8 cellular contexts compared by ENCODE assay signal in genomic region chr2:172102858-172103359, GRCh38. TPM values are rescaled to one million over a fixed set of nuclear protein-coding genes. Genes with fewer than 3 reads are reported as not detected.
DNase-seq lines count a peak whose midpoint lies in the region; ATAC-seq and TF ChIP-seq lines count a peak whose summit lies in the region.

DLX2 (minus strand) TSS chr2:172102900; CDS start chr2:172102538, 362 bp downstream.

- intact Hi-C loops in body of pancreas (cut with DNase I): loop anchor here (10.0 kb wide), 1 partner anchor 288 kb away; no protein-coding TSS in a partner anchor

- H3K9ac ChIP-seq in skeletal muscle tissue (ENCODE audit: low read depth in 1 of 3, low read length in 3 of 3): peak within 1 kb of the TSS in 1 of 3 donors; percentile 33

- TF ChIP-seq POLR2A in body of pancreas (IDR thresholded peaks at IDR 0.05): no peak

- peak; percentile 81 for ATAC-seq in HG02759 (IDR thresholded peaks at IDR 0.05; ENCODE audit: unreplicated experiment)
- peak; percentile 66 for ATAC-seq in body of pancreas

- peaks cover 61% of the 10 kb centered on the region for H3K4me1 ChIP-seq in body of pancreas
- peaks cover 38 to 53% (median 53%) of the 10 kb centered on the region in 3 donors for H3K4me1 ChIP-seq in skeletal muscle tissue (ENCODE audit: control insufficient read depth in 3 of 3, insufficient read depth in 3 of 3, low read length in 3 of 3)

- TF ChIP-seq CTCF in body of pancreas (IDR thresholded peaks at IDR 0.05): no peak

- H3K4me3 ChIP-seq in body of pancreas (peak within 1 kb of the TSS in 1 of 2 donors; percentile 17), iPS-18c (ENCODE audit: insufficient read depth, low read depth, low read length) (peak within 1 kb of the TSS; percentile 56), skeletal muscle tissue (ENCODE audit: low read length in 3 of 3) (peak within 1 kb of the TSS; percentile 43 to 70 (median 67))

- DNase-seq in NCI-H2196 (lab: John Stamatoyannopoulos, UW; ENCODE audit: unreplicated experiment) (peak; percentile 94), NCI-H2196 treated with DMSO at 0.1 percent for 48 hours (lab: John Stamatoyannopoulos, UW; ENCODE audit: unreplicated experiment) (no peak), NCI-H1436 treated with DMSO at 0.1 percent for 48 hours (lab: John Stamatoyannopoulos, UW) (peak; percentile 93), SW480 (ENCODE audit: low spot score) (peak; percentile 93), body of pancreas (peak; percentile 73 to 85 (median 80))

- no peak within 1 kb of the TSS for H3K27ac ChIP-seq in body of pancreas
- no peak within 1 kb of the TSS for H3K27ac ChIP-seq in skeletal muscle tissue (ENCODE audit: low read depth, low read length)

- no peaks in the 10 kb centered on the region for H3K9me3 ChIP-seq in body of pancreas
- no peaks in the 10 kb centered on the region for H3K9me3 ChIP-seq in iPS-18c (ENCODE audit: control insufficient read depth, insufficient read depth, low read length)
- H3K9me3 ChIP-seq in skeletal muscle tissue (ENCODE audit: control insufficient read depth in 3 of 3, low read length in 3 of 3): no peaks in the 10 kb centered on the region

- 0 to 1% methylated on average over 27 to 36 of the region's 36 CpGs for WGBS in body of pancreas, 2 donors

- no peaks in the 10 kb centered on the region for H3K36me3 ChIP-seq in body of pancreas (replicated peaks in 1 of 2; ENCODE audit: insufficient read depth in 1 of 2, low read depth in 2 of 2)
- no peaks in the 10 kb centered on the region for H3K36me3 ChIP-seq in skeletal muscle tissue (ENCODE audit: control insufficient read depth in 3 of 3, insufficient read depth in 3 of 3, low read length in 3 of 3)

- H3K27me3 ChIP-seq in body of pancreas (peaks cover 13 to 89% of the 10 kb centered on the region in 2 donors), skeletal muscle tissue (ENCODE audit: control insufficient read depth in 3 of 3, insufficient read depth in 3 of 3, low read length in 3 of 3) (peaks cover 96 to 97% (median 97%) of the 10 kb centered on the region in 3 donors)

RNA-seq across cellular contexts. Expression of gene DLX2, which starts in this region (rescaled TPM):
- total RNA-seq in body of pancreas (not detected), skeletal muscle tissue (not detected)

Comparison
In these comparisons a context has a peak if more than half of its experiments do, and no peak if none do; other contexts are left out.
1. Peak in DNase-seq and ATAC-seq in body of pancreas; RNA of the gene not detected or under 1 TPM.